17 cellular contexts compared by ENCODE assay signal in the genomic region with DNA sequence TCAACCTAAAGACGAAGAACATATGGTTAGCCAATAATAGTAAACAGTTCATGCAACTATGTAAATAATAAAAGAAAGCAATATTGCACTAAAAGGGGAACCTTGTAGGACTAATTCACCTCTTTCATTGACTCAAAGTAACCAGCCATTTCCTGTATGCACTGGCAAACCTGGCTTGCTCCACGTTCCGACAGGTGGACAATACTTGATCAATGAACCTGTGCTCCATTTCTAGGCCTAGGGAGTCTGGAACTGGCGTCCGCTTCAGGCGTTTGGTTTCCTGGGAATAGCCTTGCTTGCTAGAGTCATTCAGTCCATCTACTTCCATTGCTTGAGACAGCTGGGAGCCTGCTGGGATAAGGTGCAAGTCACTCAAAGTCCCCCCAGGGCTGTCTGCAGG. TPM values are rescaled to one million over a fixed set of nuclear protein-coding genes. Genes with fewer than 3 reads are reported as not detected.
A peak's percentile ranks its signal among the peaks of the same experiment; 100 is the strongest.
DNase-seq lines count a peak whose midpoint lies in the region; ATAC-seq, FAIRE-seq and TF ChIP-seq lines count a peak whose summit lies in the region.
"Had no signal": no experiment of that assay in that cellular context is flagged by ENCODE, and none has a peak within 500 bp of the region (broad histone marks: within the 10 kb centered on the region; RNA-seq: fewer than 3 reads in every experiment).

No MANE protein-coding gene starts in this region.

- H4K91ac ChIP-seq in neuronal stem cell (ENCODE audit: low read depth, low read length, poor library complexity): no peak overlapping the region

- H3K79me1 ChIP-seq in neuronal stem cell (ENCODE audit: low read depth, low read length): no peaks in the 10 kb centered on the region

- FAIRE-seq in H54 (lab: Jason Lieb, UNC) (peak; percentile 48), kidney (lab: Jason Lieb, UNC) (no peak)
- FAIRE-seq: A204.1, GM12878, GM18507, HTR-8/SVneo had no signal

- H2BK15ac ChIP-seq in neuronal stem cell (ENCODE audit: low read length): no peak overlapping the region

- H2AK5ac ChIP-seq in neuronal stem cell (ENCODE audit: low read depth, low read length): no peak overlapping the region

- H3K27me3 ChIP-seq in mucosa of rectum (ENCODE audit: control insufficient read depth in 2 of 2, insufficient read depth in 2 of 2, low read length in 2 of 2) (no peaks in the 10 kb centered on the region), left lung (no peaks in the 10 kb centered on the region), neuronal stem cell (ENCODE audit: control insufficient read depth in 3 of 3, insufficient read depth in 3 of 3, low read depth in 1 of 3, low read length in 3 of 3) (no peaks in the 10 kb centered on the region)

- no peak overlapping the region for H2AFZ ChIP-seq in neuronal stem cell (ENCODE audit: low read length)

- no peak overlapping the region for H3K4ac ChIP-seq in neuronal stem cell (ENCODE audit: low read length)

- H3K9ac ChIP-seq in kidney (ENCODE audit: low read length in 2 of 2) (no peak overlapping the region), mucosa of rectum (ENCODE audit: low read depth in 1 of 2, low read length in 2 of 2) (no peak overlapping the region), neuronal stem cell (ENCODE audit: low read depth, low read length, poor library complexity) (no peak overlapping the region)

- H4K8ac ChIP-seq in neuronal stem cell (ENCODE audit: low read depth, low read length): no peak overlapping the region

- H3K36me3 ChIP-seq in kidney (ENCODE audit: control insufficient read depth in 1 of 2, insufficient read depth in 2 of 2, low read length in 2 of 2): peaks cover 9 to 17% of the 10 kb centered on the region in 2 donors
- H3K36me3 ChIP-seq in mucosa of rectum (ENCODE audit: control insufficient read depth in 2 of 2, insufficient read depth in 2 of 2, low read length in 2 of 2): peaks cover 6 to 12% of the 10 kb centered on the region in 2 donors
- H3K36me3 ChIP-seq in left lung: peaks cover 0 to 66% of the 10 kb centered on the region in 2 donors
- peaks cover 5 to 99% of the 10 kb centered on the region in 2 donors for H3K36me3 ChIP-seq in neuronal stem cell (replicated peaks in 1 of 2; ENCODE audit: control insufficient read depth in 2 of 2, insufficient read depth in 2 of 2, low read length in 2 of 2)

- no peak overlapping the region for H2BK5ac ChIP-seq in neuronal stem cell (ENCODE audit: low read length)

- intact Hi-C loops in kidney (cut with DNase I) (no loop called here), left lung (cut with DNase I) (no loop called here)

- no peaks in the 10 kb centered on the region for H3K9me3 ChIP-seq in kidney (ENCODE audit: control insufficient read depth in 1 of 2, low read length in 2 of 2)
- no peaks in the 10 kb centered on the region for H3K9me3 ChIP-seq in mucosa of rectum (ENCODE audit: control insufficient read depth in 2 of 2, low read length in 2 of 2)
- H3K9me3 ChIP-seq in left lung: no peaks in the 10 kb centered on the region
- peaks cover 0 to 18% of the 10 kb centered on the region in 2 donors for H3K9me3 ChIP-seq in neuronal stem cell (replicated peaks in 1 of 2; ENCODE audit: control insufficient read depth in 2 of 2, insufficient read depth in 1 of 2, low read depth in 1 of 2, low read length in 2 of 2)

- H3K18ac ChIP-seq in neuronal stem cell (ENCODE audit: low read length): no peak overlapping the region

- H3K4me3 ChIP-seq in kidney (ENCODE audit: low read length in 2 of 2): no peak overlapping the region
- H3K4me3 ChIP-seq in mucosa of rectum (ENCODE audit: low read length in 2 of 2): no peak overlapping the region
- no peak overlapping the region for H3K4me3 ChIP-seq in left lung
- H3K4me3 ChIP-seq in neuronal stem cell (ENCODE audit: low read length in 2 of 2): no peak overlapping the region
- H3K4me3 ChIP-seq: GM12878, HAP-1 had no signal

- no peak for TF ChIP-seq POLR2A in H54 (IDR thresholded peaks at IDR 0.05; ENCODE audit: low read depth, low read length)

- DNase-seq in ELF-1 (ENCODE audit: low read depth, low spot score): peak; percentile 11
- DNase-seq in H54 (ENCODE audit: insufficient read length, low spot score): no peak
- DNase-seq in kidney: peak; percentile 11
- DNase-seq in left lung: no peak
- no peak for DNase-seq in neuronal stem cell (ENCODE audit: low spot score)
- DNase-seq: C1 segment of cervical spinal cord; Calu3; CD4-positive, alpha-beta T cell; DMS 273 treated with DMSO at 0.1 percent for 48 hours; GOT3 had no signal

- no peak overlapping the region for H2BK120ac ChIP-seq in neuronal stem cell (ENCODE audit: low read depth, low read length)

- no peak overlapping the region for H3K23ac ChIP-seq in neuronal stem cell (ENCODE audit: low read depth, low read length, poor library complexity)

- H3K27ac ChIP-seq in kidney (ENCODE audit: low read depth in 2 of 2, low read length in 2 of 2) (no peak overlapping the region), mucosa of rectum (ENCODE audit: low read depth in 2 of 2, low read length in 2 of 2) (peak overlapping the region; percentile 40 to 67), left lung (no peak overlapping the region), neuronal stem cell (replicated peaks; ENCODE audit: low read length) (no peak overlapping the region)

- no peak overlapping the region for H3K14ac ChIP-seq in neuronal stem cell (ENCODE audit: low read length)

- no CpG with 5 or more reads among the region's 6 CpGs for WGBS in neuronal stem cell (ENCODE audit: extremely low coverage in 2 of 2, insufficient read length in 2 of 2, insufficient replicate concordance in 1 of 2), 2 donors

- TF ChIP-seq CTCF in kidney (IDR thresholded peaks at IDR 0.05; ENCODE audit: borderline replicate concordance, extremely low read depth, insufficient read depth): no peak
- TF ChIP-seq CTCF in left lung (IDR thresholded peaks at IDR 0.05): no peak

- peaks cover 0 to 7% of the 10 kb centered on the region in 2 donors for H3K4me1 ChIP-seq in kidney (ENCODE audit: control insufficient read depth in 1 of 2, insufficient read depth in 1 of 2, low read depth in 1 of 2, low read length in 2 of 2)
- peaks cover 21 to 43% of the 10 kb centered on the region in 2 donors for H3K4me1 ChIP-seq in mucosa of rectum (ENCODE audit: control insufficient read depth in 2 of 2, insufficient read depth in 2 of 2, low read length in 2 of 2)
- H3K4me1 ChIP-seq in left lung: no peaks in the 10 kb centered on the region
- H3K4me1 ChIP-seq in neuronal stem cell (ENCODE audit: control insufficient read depth in 2 of 2, insufficient read depth in 1 of 2, low read depth in 1 of 2, low read length in 2 of 2): no peaks in the 10 kb centered on the region

- no peak for ATAC-seq in left lung
- no peak for ATAC-seq in HG03442 (IDR thresholded peaks at IDR 0.05; ENCODE audit: unreplicated experiment)
- ATAC-seq: GM12878 had no signal

- no peak overlapping the region for H3K4me2 ChIP-seq in neuronal stem cell (ENCODE audit: insufficient read depth, low read length, poor library complexity, severe bottlenecking)

- H2BK12ac ChIP-seq in neuronal stem cell (ENCODE audit: low read length): no peak overlapping the region

RNA-seq across cellular contexts. Expression of gene PTAR1, which starts 41.6 kb away (rescaled TPM):
- total RNA-seq in kidney (61.4 TPM), left lung (10 to 100 TPM; 49.5 to 53.5 TPM)
- 7.7 TPM for polyA plus RNA-seq in kidney (ENCODE audit: insufficient read depth, low read depth, low replicate concordance)
- 31.6 TPM for polyA plus RNA-seq in neuronal stem cell (2013, experiment 1 of 2)
- 32.4 TPM for polyA plus RNA-seq in neuronal stem cell (2013, experiment 2 of 2)

RNA-seq across cellular contexts. Expression of gene APBA1, which starts 46.0 kb away (rescaled TPM):
- total RNA-seq in kidney: 5.1 TPM
- polyA plus RNA-seq in kidney (ENCODE audit: insufficient read depth, low read depth, low replicate concordance): 1.3 TPM
- total RNA-seq in left lung: 1 to 10 TPM; 2.4 to 2.5 TPM
- 6.7 TPM for polyA plus RNA-seq in neuronal stem cell (2013, experiment 1 of 2)
- 7.5 TPM for polyA plus RNA-seq in neuronal stem cell (2013, experiment 2 of 2)

Comparison
In these comparisons a context has a peak if more than half of its experiments do, and no peak if none do; other contexts are left out.
1. DNase-seq: peak in ELF-1 (single experiment) and kidney (single experiment); none in H54 (single experiment), left lung (0 of 2) and neuronal stem cell (single experiment).
2. H3K27ac ChIP-seq: peak in mucosa of rectum (2 of 2); none in kidney (0 of 2), left lung (0 of 2) and neuronal stem cell (single experiment).